In genomic region chr6:1312444-1313363, GRCh38 we compare ENCODE assay signal across 8 cellular contexts. TPM values are rescaled to one million over a fixed set of nuclear protein-coding genes. Genes with fewer than 3 reads are reported as not detected.
A peak's percentile ranks its signal among the peaks of the same experiment; 100 is the strongest.
DNase-seq lines count a peak whose midpoint lies in the region; ATAC-seq, FAIRE-seq and TF ChIP-seq lines count a peak whose summit lies in the region.

No MANE protein-coding gene starts in this region.

- TF ChIP-seq CTCF in AG04449 (IDR thresholded peaks at IDR 0.05; ENCODE audit: insufficient read depth, low read length, missing control alignments) (no peak), HFFc6 (IDR thresholded peaks at IDR 0.05) (no peak), astrocyte (IDR thresholded peaks at IDR 0.05; ENCODE audit: insufficient read depth, low read depth, low read length) (no peak), left lung (IDR thresholded peaks at IDR 0.05) (no peak), transverse colon (IDR thresholded peaks at IDR 0.05) (no peak)

- intact Hi-C loops in left lung (cut with DNase I) (no loop called here), transverse colon (cut with DNase I; ENCODE audit: low total_unique reads) (no loop called here), sciatic nerve (cut with DNase I) (no loop called here)

- H3K4me1 Mint-ChIP-seq in HFFc6 (ENCODE audit: low read depth) (peaks cover 32% of the 10 kb centered on the region), astrocyte (ENCODE audit: low read depth, unreplicated experiment) (peaks cover 5% of the 10 kb centered on the region)

- no peaks in the 10 kb centered on the region for H4K20me1 ChIP-seq in astrocyte (ENCODE audit: insufficient read depth, low read length)

- peak overlapping the region; percentile 67 for H3K27ac Mint-ChIP-seq in HFFc6
- H3K27ac Mint-ChIP-seq in astrocyte (ENCODE audit: unreplicated experiment): peak overlapping the region; percentile 81

- WGBS in transverse colon (ENCODE audit: low coverage in 1 of 2), 2 donors: 3% methylated on average over 93 of the region's 111 CpGs; no CpG with 5 or more reads in 1 of the 2 donors

- TF ChIP-seq POLR2A in transverse colon (IDR thresholded peaks at IDR 0.05): no peak

- in situ Hi-C loops in transverse colon (cut with MboI; ENCODE audit: low pct_ligation_motif_present in 1 of 4, low pct_unique_long_range_greater_than_20kb in 1 of 4, low sequenced_read_pairs in 3 of 4): no loop called here

- H3K4me3 ChIP-seq in AG04449 (ENCODE audit: low read depth, low read length): peak overlapping the region; percentile 52
- peak overlapping the region; percentile 46 for H3K4me3 ChIP-seq in astrocyte (ENCODE audit: insufficient read depth, low read depth, low read length)
- H3K4me3 ChIP-seq in left lung: peak overlapping the region; percentile 34 to 49
- peak overlapping the region; percentile 23 to 51 (median 34) for H3K4me3 ChIP-seq in transverse colon

- H3K9me3 ChIP-seq in astrocyte (ENCODE audit: insufficient read depth, low read depth, low read length) (no peaks in the 10 kb centered on the region), left lung (no peaks in the 10 kb centered on the region), transverse colon (no peaks in the 10 kb centered on the region)

- H3K9me3 Mint-ChIP-seq in HFFc6 (no peaks in the 10 kb centered on the region), astrocyte (ENCODE audit: unreplicated experiment) (peaks cover 5% of the 10 kb centered on the region)

- H3K4me1 ChIP-seq in astrocyte (ENCODE audit: insufficient read depth, low read length): peaks cover 17% of the 10 kb centered on the region
- peaks cover 0 to 43% of the 10 kb centered on the region in 2 donors for H3K4me1 ChIP-seq in left lung
- peaks cover 0 to 45% (median 35%) of the 10 kb centered on the region in 4 donors for H3K4me1 ChIP-seq in transverse colon

- H3K27me3 Mint-ChIP-seq in HFFc6 (ENCODE audit: insufficient read depth): peaks cover 11% of the 10 kb centered on the region
- H3K27me3 Mint-ChIP-seq in astrocyte (ENCODE audit: low read depth, unreplicated experiment): peaks cover 65% of the 10 kb centered on the region

- H3K36me3 Mint-ChIP-seq in HFFc6 (ENCODE audit: low read depth): no peaks in the 10 kb centered on the region
- H3K36me3 Mint-ChIP-seq in astrocyte (ENCODE audit: low read depth, unreplicated experiment): no peaks in the 10 kb centered on the region

- peaks cover 64% of the 10 kb centered on the region for H3K27me3 ChIP-seq in astrocyte (ENCODE audit: insufficient read depth, low read length)
- H3K27me3 ChIP-seq in left lung: peaks cover 27 to 91% of the 10 kb centered on the region in 2 donors
- H3K27me3 ChIP-seq in transverse colon: peaks cover 83% of the 10 kb centered on the region

- ATAC-seq in left lung: peak; percentile 2
- ATAC-seq in sciatic nerve: no peak

- H3K4me3 Mint-ChIP-seq in HFFc6: peak overlapping the region; percentile 89
- peak overlapping the region; percentile 70 for H3K4me3 Mint-ChIP-seq in astrocyte (ENCODE audit: unreplicated experiment)

- H3K79me2 ChIP-seq in astrocyte (ENCODE audit: insufficient read depth, low read length): no peaks in the 10 kb centered on the region

- peak overlapping the region; percentile 34 for H2AFZ ChIP-seq in astrocyte (ENCODE audit: low read depth, low read length)

- no peak overlapping the region for H3K9ac ChIP-seq in astrocyte (ENCODE audit: low read length)

- POLR2A ChIA-PET in AG04449 (lab: Yijun Ruan, JAX): no interaction called here

- H3K4me2 ChIP-seq in astrocyte (ENCODE audit: low read length): peak overlapping the region; percentile 82

- no peak overlapping the region for H3K27ac ChIP-seq in astrocyte (ENCODE audit: low read depth, low read length)
- H3K27ac ChIP-seq in left lung: peak overlapping the region; percentile 63 to 77
- H3K27ac ChIP-seq in transverse colon: peak overlapping the region; percentile 31 to 67 (median 45)

- CTCF ChIA-PET in AG04449 (lab: Yijun Ruan, JAX): interaction anchor here (0.6 to 3.0 kb wide), 4 partner anchors 13 to 183 kb away, joined by 3 to 26 read pairs (median 8); no protein-coding TSS in a partner anchor

- DNase-seq in AG04449 (ENCODE audit: low read depth, low spot score): no peak
- DNase-seq in HFFc6: no peak
- DNase-seq in astrocyte (ENCODE audit: low read depth): no peak
- peak; percentile 41 to 83 for DNase-seq in left lung
- DNase-seq in transverse colon: no peak
- DNase-seq in occipital lobe (lab: John Stamatoyannopoulos, UW): no peak
- DNase-seq in SHP77 treated with DMSO at 0.1 percent for 48 hours (lab: John Stamatoyannopoulos, UW): no peak
- no peak for DNase-seq in sciatic nerve (ENCODE audit: low spot score)

- no peak for TF ChIP-seq EP300 in transverse colon (IDR thresholded peaks at IDR 0.05; ENCODE audit: low read depth)

- FAIRE-seq in astrocyte (lab: Jason Lieb, UNC): no peak

- H3K36me3 ChIP-seq in astrocyte (ENCODE audit: insufficient read depth, low read length): no peaks in the 10 kb centered on the region
- no peaks in the 10 kb centered on the region for H3K36me3 ChIP-seq in left lung
- H3K36me3 ChIP-seq in transverse colon: no peaks in the 10 kb centered on the region

RNA-seq across cellular contexts. Expression of gene FOXQ1, which starts 0.8 kb away (rescaled TPM):
- 1 to 10 TPM in 5 of 6 experiments, under 1 TPM in 1; 0.74 to 3.2 (median 2.7) TPM for total RNA-seq in HFFc6 (2021; fragmentation: NEBNext Ultra II Directional; extraction: Animal tissue kit (Norgen Biotek cat#: 25700))
- total RNA-seq in astrocyte: 0.24 and 0.39 TPM in 2 replicates
- total RNA-seq in left lung: 10 to 100 TPM in 1 of 2 donors, 1 to 10 TPM in 1; 6.4 to 12.1 TPM
- 1 to 10 TPM in 1 of 4 donors, not detected in 3; 1.6 TPM for total RNA-seq in transverse colon
- 1.1 TPM for total RNA-seq in occipital lobe
- 1.7 TPM for total RNA-seq in sciatic nerve

Comparison
In these comparisons a context has a peak if more than half of its experiments do, and no peak if none do; other contexts are left out.
1. DNase-seq: peak in left lung (2 of 2); none in AG04449 (single experiment), HFFc6 (single experiment), astrocyte (single experiment), transverse colon (single experiment), occipital lobe (single experiment), SHP77 treated with DMSO at 0.1 percent for 48 hours (single experiment) and sciatic nerve (single experiment).
2. Peak in every context shown above with its lines, with median percentiles within 50 percentile points of each other: H3K4me3 ChIP-seq.